Comparison of ENCODE assay signal across 14 cellular contexts in genomic region chr1:43121251-43121650, GRCh38. TPM values are rescaled to one million over a fixed set of nuclear protein-coding genes. Genes with fewer than 3 reads are reported as not detected.
A peak's percentile ranks its signal among the peaks of the same experiment; 100 is the strongest.
DNase-seq lines count a peak whose midpoint lies in the region; ATAC-seq and TF ChIP-seq lines count a peak whose summit lies in the region.
"Had no signal": no experiment of that assay in that cellular context is flagged by ENCODE, and none has a peak within 500 bp of the region (broad histone marks: within the 10 kb centered on the region; RNA-seq: fewer than 3 reads in every experiment).

No MANE protein-coding gene starts in this region.

- H3K4me3 Mint-ChIP-seq in activated T-cell treated with anti-CD3 and anti-CD28 coated beads, Interleukin-2, amount 50 U/mL, for 72 hours: no peak overlapping the region
- H3K4me3 Mint-ChIP-seq in T-cell: no peak overlapping the region
- no peak overlapping the region for H3K4me3 Mint-ChIP-seq in activated T-helper 2 cell treated with anti-CD3 and anti-CD28 coated beads, Interferon-gamma antibody, Interleukin-2, Interleukin-4, amounts not matched to agents 10 μg/mL and 5 μg/mL and 100 μg/mL, durations not matched to agents 14 hours and 24 hours and 36 hours (ENCODE audit: low read depth)
- H3K4me3 Mint-ChIP-seq: activated naive CD8-positive, alpha-beta T cell; naive thymus-derived CD8-positive, alpha-beta T cell had no signal

- H3K9ac ChIP-seq in HUES48 (ENCODE audit: low read depth, low read length): no peak overlapping the region

- H3K4me1 ChIP-seq in HUES48 (ENCODE audit: control insufficient read depth, insufficient read depth, low read length) (peaks cover 6% of the 10 kb centered on the region; the same call in 1 of the 2 replicates), prostate gland (replicated peaks) (no peaks in the 10 kb centered on the region)
- H3K4me1 ChIP-seq: tibial nerve had no signal

- TF ChIP-seq POLR2A in prostate gland (IDR thresholded peaks at IDR 0.05): no peak

- 55% methylated on average over 3 of the region's 3 CpGs for WGBS in prostate gland

- H3K27ac ChIP-seq in HUES48 (ENCODE audit: low read depth, low read length) (no peak overlapping the region), prostate gland (peak overlapping the region in 1 of 2 donors; percentile 49)

- H3K4me1 Mint-ChIP-seq in activated T-cell treated with anti-CD3 and anti-CD28 coated beads, Interleukin-2, amount 50 U/mL, for 72 hours (ENCODE audit: low read depth): no peaks in the 10 kb centered on the region
- H3K4me1 Mint-ChIP-seq in T-cell: no peaks in the 10 kb centered on the region
- H3K4me1 Mint-ChIP-seq in activated T-helper 2 cell treated with anti-CD3 and anti-CD28 coated beads, Interferon-gamma antibody, Interleukin-2, Interleukin-4, amounts not matched to agents 10 μg/mL and 5 μg/mL and 100 μg/mL, durations not matched to agents 14 hours and 24 hours and 36 hours (ENCODE audit: low read depth): no peaks in the 10 kb centered on the region
- H3K4me1 Mint-ChIP-seq: naive thymus-derived CD8-positive, alpha-beta T cell had no signal

- H3K27me3 ChIP-seq in HUES48 (ENCODE audit: control insufficient read depth, insufficient read depth, low read length): no peaks in the 10 kb centered on the region
- no peaks in the 10 kb centered on the region for H3K27me3 ChIP-seq in prostate gland (replicated peaks; ENCODE audit: insufficient read depth)
- H3K27me3 ChIP-seq: tibial nerve had no signal

- peaks cover 24% of the 10 kb centered on the region for H3K27me3 Mint-ChIP-seq in activated T-cell treated with anti-CD3 and anti-CD28 coated beads, Interleukin-2, amount 50 U/mL, for 72 hours (ENCODE audit: low read depth)
- peaks cover 19 to 22% of the 10 kb centered on the region in 2 donors for H3K27me3 Mint-ChIP-seq in T-cell
- peaks cover 9% of the 10 kb centered on the region for H3K27me3 Mint-ChIP-seq in activated T-helper 2 cell treated with anti-CD3 and anti-CD28 coated beads, Interferon-gamma antibody, Interleukin-2, Interleukin-4, amounts not matched to agents 10 μg/mL and 5 μg/mL and 100 μg/mL, durations not matched to agents 14 hours and 24 hours and 36 hours (ENCODE audit: low read depth)

- H3K36me3 ChIP-seq in HUES48 (ENCODE audit: control insufficient read depth, insufficient read depth, low read length) (no peaks in the 10 kb centered on the region), prostate gland (no peaks in the 10 kb centered on the region)
- H3K36me3 ChIP-seq: tibial nerve had no signal

- peaks cover 8% of the 10 kb centered on the region; the same call in 1 of the 2 replicates for H3K9me3 ChIP-seq in HUES48 (ENCODE audit: control insufficient read depth, insufficient read depth, low read length)
- no peaks in the 10 kb centered on the region for H3K9me3 ChIP-seq in prostate gland
- H3K9me3 ChIP-seq: tibial nerve had no signal

- H3K27ac Mint-ChIP-seq in activated T-cell treated with anti-CD3 and anti-CD28 coated beads, Interleukin-2, amount 50 U/mL, for 72 hours: no peak overlapping the region
- no peak overlapping the region for H3K27ac Mint-ChIP-seq in T-cell
- no peak overlapping the region for H3K27ac Mint-ChIP-seq in activated T-helper 2 cell treated with anti-CD3 and anti-CD28 coated beads, Interferon-gamma antibody, Interleukin-2, Interleukin-4, amounts not matched to agents 10 μg/mL and 5 μg/mL and 100 μg/mL, durations not matched to agents 14 hours and 24 hours and 36 hours
- H3K27ac Mint-ChIP-seq: activated naive CD8-positive, alpha-beta T cell; naive thymus-derived CD8-positive, alpha-beta T cell had no signal

- peak overlapping the region; percentile 57; the same call in 1 of the 2 replicates for H3K4me3 ChIP-seq in HUES48 (ENCODE audit: low read depth, low read length)
- H3K4me3 ChIP-seq in prostate gland: peak overlapping the region; percentile 29 to 30
- H3K4me3 ChIP-seq: tibial nerve had no signal

- CTCF ChIA-PET in T-cell (lab: Charles Lee): no interaction called here

- POLR2A ChIA-PET in T-cell (lab: Charles Lee): no interaction called here

- TF ChIP-seq CTCF in prostate gland (IDR thresholded peaks at IDR 0.05): no peak

- intact Hi-C loops in prostate gland (cut with DNase I): no loop called here
- intact Hi-C loops in activated T-helper 2 cell treated with anti-CD3 and anti-CD28 coated beads, Interferon-gamma antibody, Interleukin-2, Interleukin-4, amounts not matched to agents 10 μg/mL and 5 μg/mL and 100 μg/mL, durations not matched to agents 14 hours and 24 hours and 36 hours (cut with micrococcal nuclease): no loop called here

- H3K9me3 Mint-ChIP-seq in activated T-cell treated with anti-CD3 and anti-CD28 coated beads, Interleukin-2, amount 50 U/mL, for 72 hours: peaks cover 0 to 1% of the 10 kb centered on the region in 2 donors
- H3K9me3 Mint-ChIP-seq in T-cell: no peaks in the 10 kb centered on the region
- H3K9me3 Mint-ChIP-seq in activated T-helper 2 cell treated with anti-CD3 and anti-CD28 coated beads, Interferon-gamma antibody, Interleukin-2, Interleukin-4, amounts not matched to agents 10 μg/mL and 5 μg/mL and 100 μg/mL, durations not matched to agents 14 hours and 24 hours and 36 hours: no peaks in the 10 kb centered on the region

- DNase-seq in NCI-H69 (lab: John Stamatoyannopoulos, UW) (peak; percentile 44), prostate gland (ENCODE audit: low spot score) (peak; percentile 31), T-cell (no peak), NAMALWA (ENCODE audit: low spot score) (no peak)
- DNase-seq in activated T-cell treated with anti-CD3 and anti-CD28 coated beads, Interleukin-2, amount 50 U/mL, for 72 hours: no peak
- DNase-seq in activated T-helper 2 cell treated with anti-CD3 and anti-CD28 coated beads, Interferon-gamma antibody, Interleukin-2, Interleukin-4, amounts not matched to agents 10 μg/mL and 5 μg/mL and 100 μg/mL, durations not matched to agents 14 hours and 24 hours and 36 hours (ENCODE audit: low spot score): no peak
- DNase-seq: kidney glomerular epithelial cell; naive thymus-derived CD8-positive, alpha-beta T cell; NCI-H1436 treated with DMSO at 0.1 percent for 48 hours had no signal

- ATAC-seq in esophagus mucosa (peak; percentile 79), T-cell (replicated peaks in 1 of 4) (no peak)
- ATAC-seq in activated T-cell treated with anti-CD3 and anti-CD28 coated beads, Interleukin-2, amount 50 U/mL, for 72 hours (replicated peaks in 1 of 2): no peak
- ATAC-seq: naive thymus-derived CD8-positive, alpha-beta T cell had no signal

- peaks cover 0 to 2% of the 10 kb centered on the region in 2 donors for H3K36me3 Mint-ChIP-seq in activated T-cell treated with anti-CD3 and anti-CD28 coated beads, Interleukin-2, amount 50 U/mL, for 72 hours (ENCODE audit: insufficient read depth in 2 of 2)
- no peaks in the 10 kb centered on the region for H3K36me3 Mint-ChIP-seq in T-cell
- H3K36me3 Mint-ChIP-seq in activated T-helper 2 cell treated with anti-CD3 and anti-CD28 coated beads, Interferon-gamma antibody, Interleukin-2, Interleukin-4, amounts not matched to agents 10 μg/mL and 5 μg/mL and 100 μg/mL, durations not matched to agents 14 hours and 24 hours and 36 hours (ENCODE audit: low read depth): no peaks in the 10 kb centered on the region
- H3K36me3 Mint-ChIP-seq: activated naive CD8-positive, alpha-beta T cell; naive thymus-derived CD8-positive, alpha-beta T cell had no signal

RNA-seq across cellular contexts. Expression of gene EBNA1BP2, which starts 50.8 kb away (rescaled TPM):
- total RNA-seq in esophagus mucosa: 48.7 TPM
- 10 to 100 TPM; 65.7 to 70.7 TPM for total RNA-seq in prostate gland
- total RNA-seq in activated T-cell treated with anti-CD3 and anti-CD28 coated beads, Interleukin-2, amount 50 U/mL, for 72 hours: 10 to 100 TPM; 37.0 to 46.4 TPM
- total RNA-seq in T-cell: 10 to 100 TPM; 18.4 to 38.1 (median 31.2) TPM
- total RNA-seq in activated T-helper 2 cell treated with anti-CD3 and anti-CD28 coated beads, Interferon-gamma antibody, Interleukin-2, Interleukin-4, amounts not matched to agents 10 μg/mL and 5 μg/mL and 100 μg/mL, durations not matched to agents 14 hours and 24 hours and 36 hours: 102 and 104 TPM in 2 replicates

RNA-seq across cellular contexts. Expression of gene CFAP57, which starts 50.9 kb away (rescaled TPM):
- 0.12 TPM for total RNA-seq in esophagus mucosa
- 1 to 10 TPM in 1 of 2 donors, under 1 TPM in 1; 0.14 to 4.7 TPM for total RNA-seq in prostate gland
- total RNA-seq in activated T-cell treated with anti-CD3 and anti-CD28 coated beads, Interleukin-2, amount 50 U/mL, for 72 hours: under 1 TPM; 0.36 to 0.76 TPM
- under 1 TPM in 1 of 5 donors, not detected in 4; 0.07 TPM for total RNA-seq in T-cell
- total RNA-seq in activated T-helper 2 cell treated with anti-CD3 and anti-CD28 coated beads, Interferon-gamma antibody, Interleukin-2, Interleukin-4, amounts not matched to agents 10 μg/mL and 5 μg/mL and 100 μg/mL, durations not matched to agents 14 hours and 24 hours and 36 hours: 0.11 and 0.16 TPM in 2 replicates
- total RNA-seq: naive thymus-derived CD8-positive, alpha-beta T cell; T-helper 2 cell treated with Interferon-gamma antibody and Interleukin-4, amounts not matched to agents 100 ng/mL and 5 ng/mL, for 36 hours had no signal

Comparison
In these comparisons a context has a peak if more than half of its experiments do, and no peak if none do; other contexts are left out.
1. DNase-seq: peak in NCI-H69 (single experiment) and prostate gland (single experiment); none in activated T-cell treated with anti-CD3 and anti-CD28 coated beads, Interleukin-2, amount 50 U/mL, for 72 hours (0 of 2), T-cell (0 of 34), NAMALWA (single experiment) and activated T-helper 2 cell treated with anti-CD3 and anti-CD28 coated beads, Interferon-gamma antibody, Interleukin-2, Interleukin-4, amounts not matched to agents 10 μg/mL and 5 μg/mL and 100 μg/mL, durations not matched to agents 14 hours and 24 hours and 36 hours (single experiment).